In the genomic region with DNA sequence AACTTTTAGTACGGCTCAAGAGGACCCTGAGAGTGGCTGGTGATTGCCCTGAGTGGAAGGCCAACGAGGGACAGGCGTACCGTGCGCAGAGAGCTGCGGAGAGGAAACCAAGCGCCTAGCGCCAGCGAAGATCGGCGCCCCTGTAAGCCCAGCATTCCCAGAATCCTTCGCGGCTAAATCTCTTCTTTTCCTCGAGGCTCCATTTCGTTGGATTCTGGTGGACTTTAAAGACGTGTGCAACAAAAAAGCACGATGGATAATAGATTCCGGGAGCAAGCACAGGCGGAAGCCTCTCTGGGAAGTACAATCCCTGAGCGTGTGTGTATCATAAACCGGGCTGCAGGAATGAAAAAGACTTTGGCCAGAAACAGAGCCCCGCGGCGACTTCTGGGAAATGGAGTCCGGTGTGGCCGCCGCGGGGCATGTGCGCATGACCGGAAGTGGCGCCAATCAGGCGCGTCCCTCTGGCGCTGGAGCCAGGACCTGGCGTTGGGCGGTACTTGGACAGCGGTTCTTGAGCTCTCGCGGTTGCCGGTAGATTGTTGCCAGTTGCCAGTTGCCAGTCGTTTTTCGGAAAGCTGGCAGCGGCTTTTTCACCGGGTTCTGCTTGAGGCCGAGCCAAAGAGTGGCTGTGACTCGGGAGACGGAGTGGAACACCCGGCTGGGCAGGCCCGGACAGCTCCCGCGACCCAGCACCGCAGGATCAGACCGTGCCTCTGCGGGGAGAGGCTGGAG, we compare ENCODE assay signal across 8 cellular contexts. TPM values are rescaled to one million over a fixed set of nuclear protein-coding genes. Genes with fewer than 3 reads are reported as not detected.
A peak's percentile ranks its signal among the peaks of the same experiment; 100 is the strongest.
DNase-seq lines count a peak whose midpoint lies in the region; ATAC-seq and TF ChIP-seq lines count a peak whose summit lies in the region.

A gene (plus strand): TSS at position 449 of the 735 bp plus-strand sequence. CDS start 406 bp downstream, outside the sequence.

- H3K4me3 ChIP-seq in OCI-LY7 (ENCODE audit: low read depth, low read length, poor library complexity, severe bottlenecking) = peak within 1 kb of the TSS; percentile 84

- peaks cover 36% of the 10 kb centered on the region; the same call in 1 of the 2 replicates for H3K79me2 ChIP-seq in OCI-LY7 (ENCODE audit: insufficient read depth, low read depth, low read length)

- ATAC-seq in GM21576 (IDR thresholded peaks at IDR 0.05; ENCODE audit: unreplicated experiment) = peak; percentile 81

- H3K36me3 Mint-ChIP-seq in IgD-negative memory B cell = no peaks in the 10 kb centered on the region

- no peaks in the 10 kb centered on the region for H3K9me3 ChIP-seq in OCI-LY7 (ENCODE audit: low read length)

- peak within 1 kb of the TSS; percentile 96 for H2AFZ ChIP-seq in OCI-LY7 (ENCODE audit: low read length)

- H3K27me3 Mint-ChIP-seq in IgD-negative memory B cell = no peaks in the 10 kb centered on the region

- POLR2A ChIA-PET in OCI-LY7 (lab: Charles Lee) = interaction anchor here (0.5 to 1.3 kb wide), 7 partner anchors 18 to 903 kb away, joined by 3 to 5 read pairs (median 3); a partner anchor contains a TSS

- H3K27ac ChIP-seq in OCI-LY7 (ENCODE audit: low read depth, low read length, poor library complexity, severe bottlenecking) = peak within 1 kb of the TSS; percentile 41

- CTCF ChIA-PET in OCI-LY7 (lab: Charles Lee; ENCODE audit: unreplicated experiment) = interaction anchor here (0.6 kb wide), 1 partner anchor 504 kb away, joined by 3 read pairs; no protein-coding TSS in a partner anchor

- H3K27ac Mint-ChIP-seq in IgD-negative memory B cell = peak within 1 kb of the TSS; percentile 92 to 99 (median 98)

- peaks cover 0 to 2% (median 0%) of the 10 kb centered on the region in 3 donors for H3K9me3 Mint-ChIP-seq in IgD-negative memory B cell

- H4K20me1 ChIP-seq in OCI-LY7 (ENCODE audit: insufficient read depth, low read length) = no peaks in the 10 kb centered on the region

- DNase-seq in DMS114 treated with DMSO at 0.1 percent for 48 hours (lab: John Stamatoyannopoulos, UW; ENCODE audit: unreplicated experiment) = peak; percentile 87
- DNase-seq in OCI-LY7 (ENCODE audit: low spot score) = peak; percentile 89
- DNase-seq in activated CD8-positive, alpha-beta memory T cell treated with anti-CD3 and anti-CD28 coated beads, Interleukin-2, amount 50 U/mL, for 48 hours = peak; percentile 97
- DNase-seq in epidermal melanocyte (ENCODE audit: insufficient read length, low spot score) = peak; percentile 98
- peak; percentile 96 for DNase-seq in midbrain (lab: John Stamatoyannopoulos, UW)
- peak; percentile 80 to 81 for DNase-seq in stimulated activated CD8-positive, alpha-beta memory T cell treated with anti-CD3 and anti-CD28 coated beads, Interleukin-15, amount 100 ng/mL, for 4 hours (ENCODE audit: low read depth in 2 of 2)

- H3K4me3 Mint-ChIP-seq in IgD-negative memory B cell = peak within 1 kb of the TSS; percentile 98 to 100 (median 99)

- peaks cover 17% of the 10 kb centered on the region for H3K36me3 ChIP-seq in OCI-LY7 (ENCODE audit: insufficient read depth, low read length)

- intact Hi-C loops in OCI-LY7 (cut with micrococcal nuclease; ENCODE audit: unreplicated experiment) = loop anchor here (1.0 to 2.0 kb wide), 3 partner anchors 27 to 209 kb away; a partner anchor contains a TSS

- H3K4me2 ChIP-seq in OCI-LY7 (ENCODE audit: low read length) = peak within 1 kb of the TSS; percentile 97

- H3K4me1 Mint-ChIP-seq in IgD-negative memory B cell = peaks cover 22 to 35% (median 33%) of the 10 kb centered on the region in 3 donors

- no peaks in the 10 kb centered on the region for H3K9me2 ChIP-seq in OCI-LY7 (ENCODE audit: insufficient read depth, low read length)

- TF ChIP-seq CTCF in OCI-LY7 (conservative IDR thresholded peaks at IDR 0.05; ENCODE audit: low read length) = 0 out of 2 replicates have a peak, but pooled peaks have one; percentile 3

- H3K4me1 ChIP-seq in OCI-LY7 (ENCODE audit: insufficient read depth, low read length, poor library complexity, severe bottlenecking) = peaks cover 22% of the 10 kb centered on the region

- BruUV-seq in OCI-LY7 (replicated peaks; lab: Mats Ljungman, UMichigan) = no TSS peak

RNA-seq across cellular contexts. Expression of the gene that starts here (rescaled TPM):
- polyA plus RNA-seq in IgD-negative memory B cell = 8.7 TPM
- total RNA-seq in OCI-LY7 (2014; rRNA removed; shearing (Covaris generic)) = 14.1 and 14.9 TPM in 2 replicates
- total RNA-seq in OCI-LY7 (2022) = 9.3 and 9.4 TPM in 2 replicates

Comparison
In these comparisons a context has a peak if more than half of its experiments do, and no peak if none do; other contexts are left out.
1. Peak in every context shown above with its lines: DNase-seq, ATAC-seq, H3K4me3 ChIP-seq and H3K27ac ChIP-seq.